ENCODE assay signal across 1 cellular context in genomic region chr1:2251786-2252185, GRCh38.
TF ChIP-seq lines count a peak whose summit lies in the region.

No MANE protein-coding gene starts in this region.

TF ChIP-seq in H1, 55 proteins besides CTCF, POLR2A, EP300 and RAD21:
- no peak for TF ChIP-seq SIRT6 (IDR thresholded peaks at IDR 0.05; ENCODE audit: low read length)
- TF ChIP-seq NRF1 (IDR thresholded peaks at IDR 0.05; ENCODE audit: low read depth, low read length) = no peak
- TF ChIP-seq ASH2L (IDR thresholded peaks at IDR 0.05; ENCODE audit: low read length) = no peak
- no peak for TF ChIP-seq HDAC2 (IDR thresholded peaks at IDR 0.05; ENCODE audit: borderline replicate concordance in 1 of 2, low read depth in 2 of 2, low read length in 2 of 2)
- TF ChIP-seq TAF7 (optimal IDR thresholded peaks at IDR 0.05; ENCODE audit: borderline replicate concordance, low read depth, low read length) = no peak
- TF ChIP-seq JUND (IDR thresholded peaks at IDR 0.05; ENCODE audit: low read length) = no peak
